ENCODE assay signal across 12 cellular contexts in genomic region chr2:220076734-220077133, GRCh38.
A peak's percentile ranks its signal among the peaks of the same experiment; 100 is the strongest.
DNase-seq lines count a peak whose midpoint lies in the region; ATAC-seq and TF ChIP-seq lines count a peak whose summit lies in the region.
"Had no signal": no experiment of that assay in that cellular context is flagged by ENCODE, and none has a peak within 500 bp of the region (broad histone marks: within the 10 kb centered on the region; RNA-seq: fewer than 3 reads in every experiment).

No MANE protein-coding gene starts in this region.

- no peaks in the 10 kb centered on the region for H3K9me3 ChIP-seq in prostate gland
- H3K9me3 ChIP-seq: mucosa of descending colon had no signal

- no peaks in the 10 kb centered on the region for H3K4me1 ChIP-seq in prostate gland (replicated peaks)

- H3K4me3 ChIP-seq in fibroblast of the aortic adventitia (ENCODE audit: low read depth, low read length) (peak overlapping the region; percentile 34), prostate gland (no peak overlapping the region)
- H3K4me3 ChIP-seq: mucosa of descending colon, SK-N-MC had no signal

- no peak for TF ChIP-seq POLR2A in prostate gland (IDR thresholded peaks at IDR 0.05)

- intact Hi-C loops in prostate gland (cut with DNase I): no loop called here

- H3K27ac ChIP-seq in prostate gland: no peak overlapping the region
- H3K27ac ChIP-seq: SK-N-MC had no signal

- H3K27me3 ChIP-seq in prostate gland (replicated peaks; ENCODE audit: insufficient read depth): no peaks in the 10 kb centered on the region

- ATAC-seq in GM21515 (IDR thresholded peaks at IDR 0.05; ENCODE audit: unreplicated experiment): no peak
- ATAC-seq: mucosa of descending colon had no signal

- 26% methylated on average over 9 of the region's 9 CpGs for WGBS in prostate gland

- DNase-seq in ELR (ENCODE audit: low read depth) (peak; percentile 45), RPMI7951 (ENCODE audit: low read depth) (peak; percentile 96), fibroblast of the aortic adventitia (ENCODE audit: low read depth) (peak; percentile 95), prostate gland (ENCODE audit: low spot score) (peak; percentile 10), NCI-H1105 (lab: John Stamatoyannopoulos, UW) (no peak)
- DNase-seq in stimulated activated CD4-positive, alpha-beta T cell treated with anti-CD3 and anti-CD28 coated beads, Interleukin-4, amount 100 ng/mL, for 4 hours: no peak
- DNase-seq in activated CD4-positive, alpha-beta T cell treated with anti-CD3 and anti-CD28 coated beads, Interleukin-2, amount 50 U/mL, for 4 hours: no peak
- DNase-seq: activated T-cell treated with anti-CD3 and anti-CD28 coated beads, Interleukin-2, amount 50 U/mL, for 1 hour; DND-41; mucosa of descending colon had no signal

- peak; percentile 78 for TF ChIP-seq CTCF in fibroblast of the aortic adventitia (IDR thresholded peaks at IDR 0.05; ENCODE audit: insufficient read depth, low read length)
- TF ChIP-seq CTCF in prostate gland (IDR thresholded peaks at IDR 0.05): peak in 1 of 4 experiments; percentile 28

- no peaks in the 10 kb centered on the region for H3K36me3 ChIP-seq in prostate gland

Comparison
In these comparisons a context has a peak if more than half of its experiments do, and no peak if none do; other contexts are left out.
1. DNase-seq: peak in ELR (single experiment), RPMI7951 (single experiment), fibroblast of the aortic adventitia (single experiment) and prostate gland (single experiment); none in stimulated activated CD4-positive, alpha-beta T cell treated with anti-CD3 and anti-CD28 coated beads, Interleukin-4, amount 100 ng/mL, for 4 hours (0 of 2), NCI-H1105 (single experiment) and activated CD4-positive, alpha-beta T cell treated with anti-CD3 and anti-CD28 coated beads, Interleukin-2, amount 50 U/mL, for 4 hours (0 of 2).